Comparison of ENCODE assay signal across 21 cellular contexts in genomic region chr7:139741239-139741638, GRCh38. TPM values are rescaled to one million over a fixed set of nuclear protein-coding genes. Genes with fewer than 3 reads are reported as not detected.
DNase-seq lines count a peak whose midpoint lies in the region; ATAC-seq and TF ChIP-seq lines count a peak whose summit lies in the region.
"Had no signal": no experiment of that assay in that cellular context is flagged by ENCODE, and none has a peak within 500 bp of the region (broad histone marks: within the 10 kb centered on the region; RNA-seq: fewer than 3 reads in every experiment).

No MANE protein-coding gene starts in this region.

- no peak overlapping the region for H3K4me2 ChIP-seq in osteoblast (ENCODE audit: insufficient read depth, low read length)

- TF ChIP-seq CTCF in right atrium auricular region (IDR thresholded peaks at IDR 0.05): no peak
- no peak for TF ChIP-seq CTCF in dorsolateral prefrontal cortex (IDR thresholded peaks at IDR 0.05 in 54 of 56, conservative IDR thresholded peaks at IDR 0.05 in 2 of 56; ENCODE audit: low read depth in 1 of 56, partially characterized antibody in 56 of 56)
- TF ChIP-seq CTCF in osteoblast (IDR thresholded peaks at IDR 0.05; ENCODE audit: extremely low read depth, low read depth, low read length): no peak

- intact Hi-C loops in Right ventricle myocardium superior (cut with DNase I) (no loop called here), dorsolateral prefrontal cortex (cut with DNase I) (loop anchor here in 1 of 2 donors (5.0 kb wide), 1 partner anchor 36 kb away; the partner anchor contains the start of gene HIPK2)

- peaks cover 92% of the 10 kb centered on the region for H3K79me2 ChIP-seq in osteoblast (ENCODE audit: insufficient read depth, low read length)

- ATAC-seq in Right ventricle myocardium superior (ENCODE audit: poor library complexity): no peak
- ATAC-seq: activated CD8-positive, alpha-beta T cell treated with anti-CD3 and anti-CD28 coated beads for 36 hours; activated T-cell treated with anti-CD3 and anti-CD28 coated beads, Interleukin-2, amount 50 U/mL, for 72 hours; CD8-positive, alpha-beta T cell; effector memory CD8-positive, alpha-beta T cell had no signal

- H3K27ac ChIP-seq in right atrium auricular region (peak overlapping the region; percentile 93 to 96), dorsolateral prefrontal cortex (peak overlapping the region; percentile 60 to 99 (median 94)), osteoblast (ENCODE audit: low read depth, low read length) (peak overlapping the region; percentile 68)
- H3K27ac ChIP-seq: HL-60, parathyroid adenoma had no signal

- H3K27me3 ChIP-seq in right atrium auricular region (no peaks in the 10 kb centered on the region), dorsolateral prefrontal cortex (no peaks in the 10 kb centered on the region), osteoblast (ENCODE audit: insufficient read depth, low read length) (no peaks in the 10 kb centered on the region)

- no peak for DNase-seq in right atrium auricular region (ENCODE audit: low spot score)
- no peak for DNase-seq in Right ventricle myocardium superior
- DNase-seq in dorsolateral prefrontal cortex: no peak
- no peak for DNase-seq in osteoblast (ENCODE audit: insufficient read length, low spot score, missing footprints)
- no peak for DNase-seq in DMS53 treated with DMSO at 0.1 percent for 48 hours (lab: John Stamatoyannopoulos, UW; ENCODE audit: unreplicated experiment)
- DNase-seq in CD1c-positive myeloid dendritic cell (ENCODE audit: extremely low spot score): no peak
- DNase-seq in DMS79 treated with DMSO at 0.1 percent for 48 hours (lab: John Stamatoyannopoulos, UW): no peak
- DNase-seq in HT-29 (ENCODE audit: low spot score): no peak
- DNase-seq: activated CD4-positive, CD25-positive, alpha-beta regulatory T cell; activated CD8-positive, alpha-beta T cell treated with anti-CD3 and anti-CD28 coated beads for 36 hours; activated T-cell treated with anti-CD3 and anti-CD28 coated beads, Interleukin-2, amount 50 U/mL, for 72 hours; CD8-positive, alpha-beta T cell; effector memory CD8-positive, alpha-beta T cell; HFFc6; naive B cell; NCI-H1694 treated with DMSO at 0.1 percent for 48 hours; NCI-H226; NCI-H82; stimulated activated CD4-positive, alpha-beta T cell treated with anti-CD3 and anti-CD28 coated beads, Interleukin-4, amount 100 ng/mL, for 24 hours had no signal

- no peak overlapping the region for H3K4me3 ChIP-seq in right atrium auricular region
- peak overlapping the region in 17 of 59 donors; percentile 3 to 39 (median 23) for H3K4me3 ChIP-seq in dorsolateral prefrontal cortex
- H3K4me3 ChIP-seq in osteoblast (ENCODE audit: insufficient read depth, low read length): no peak overlapping the region

- H4K20me1 ChIP-seq in osteoblast (ENCODE audit: insufficient read depth, low read length): peaks cover 27% of the 10 kb centered on the region

- H3K4me1 ChIP-seq in right atrium auricular region (peaks cover 0 to 99% of the 10 kb centered on the region in 2 donors), osteoblast (ENCODE audit: insufficient read depth, low read length) (peaks cover 89% of the 10 kb centered on the region)

- H2AFZ ChIP-seq in osteoblast (ENCODE audit: low read length): no peak overlapping the region
- H2AFZ ChIP-seq: parathyroid adenoma had no signal

- H3K9me3 ChIP-seq in right atrium auricular region: no peaks in the 10 kb centered on the region
- no peaks in the 10 kb centered on the region for H3K9me3 ChIP-seq in osteoblast (ENCODE audit: low read depth, low read length)

- no peaks in the 10 kb centered on the region for H3K36me3 ChIP-seq in right atrium auricular region
- H3K36me3 ChIP-seq in osteoblast (ENCODE audit: insufficient read depth, low read length): peaks cover under 1% of the 10 kb centered on the region

RNA-seq across cellular contexts. Expression of gene HIPK2, which starts 36.6 kb away (rescaled TPM):
- total RNA-seq in right atrium auricular region (100 to 1,000 TPM in 1 of 2 donors, 10 to 100 TPM in 1; 87.0 to 131 TPM), Right ventricle myocardium superior (88.5 TPM), dorsolateral prefrontal cortex (100 to 1,000 TPM; 106 to 688 (median 242) TPM), osteoblast (12.7 and 13.3 TPM in 2 replicates)
- 2.6 and 3.0 TPM in 2 replicates for total RNA-seq in HT-29 (2014; rRNA removed; shearing (Covaris generic))
